ENCODE assay signal across 1 cellular context in genomic region chr10:9302142-9302746, GRCh38.
TF ChIP-seq lines count a peak whose summit lies in the region.

No MANE protein-coding gene starts in this region.

TF ChIP-seq in H1, 55 proteins besides CTCF, POLR2A, EP300 and RAD21 (continued from another document):
- TF ChIP-seq CHD7 (IDR thresholded peaks at IDR 0.05; ENCODE audit: insufficient replicate concordance, low read length) (peak; percentile 62), SUZ12 (IDR thresholded peaks at IDR 0.05; ENCODE audit: low read length) (no peak), SP4 (IDR thresholded peaks at IDR 0.05; ENCODE audit: low read length) (no peak)
